In genomic region chr16:1192384-1193073, GRCh38 we compare ENCODE assay signal across 13 cellular contexts. TPM values are rescaled to one million over a fixed set of nuclear protein-coding genes. Genes with fewer than 3 reads are reported as not detected.
"Had no signal": no experiment of that assay in that cellular context is flagged by ENCODE, and none has a peak within 500 bp of the region (broad histone marks: within the 10 kb centered on the region; RNA-seq: fewer than 3 reads in every experiment).

No MANE protein-coding gene starts in this region.

- H3K4me3 ChIP-seq: ovary had no signal

- H3K27me3 ChIP-seq: brain microvascular endothelial cell, ovary had no signal

- H3K4me1 Mint-ChIP-seq: immature natural killer cell had no signal

- H3K27ac ChIP-seq: brain microvascular endothelial cell had no signal

- H3K36me3 ChIP-seq: brain microvascular endothelial cell, ovary had no signal

- H3K36me3 Mint-ChIP-seq: immature natural killer cell had no signal

- H3K27ac Mint-ChIP-seq: activated T-helper 2 cell treated with anti-CD3 and anti-CD28 coated beads, Interferon-gamma antibody, Interleukin-2, Interleukin-4, amounts not matched to agents 10 μg/mL and 5 μg/mL and 100 μg/mL, durations not matched to agents 14 hours and 24 hours and 36 hours; immature natural killer cell had no signal

- H3K9me3 Mint-ChIP-seq: activated T-helper 2 cell treated with anti-CD3 and anti-CD28 coated beads, Interferon-gamma antibody, Interleukin-2, Interleukin-4, amounts not matched to agents 10 μg/mL and 5 μg/mL and 100 μg/mL, durations not matched to agents 14 hours and 24 hours and 36 hours; immature natural killer cell had no signal

- H3K9me3 ChIP-seq: ovary had no signal

- H3K4me3 Mint-ChIP-seq: immature natural killer cell had no signal

- DNase-seq: activated naive CD4-positive, alpha-beta T cell treated with anti-CD3 and anti-CD28 coated beads, Interleukin-2, amount 50 U/mL, for 16 hours; brain microvascular endothelial cell; dermis blood vessel endothelial cell; glutamatergic neuron; immature natural killer cell; mesenchymal stem cell; ovary; T-helper 2 cell had no signal

RNA-seq across cellular contexts. Expression of gene TPSG1, which starts 32.5 kb away (rescaled TPM):
- total RNA-seq: activated T-helper 2 cell treated with anti-CD3 and anti-CD28 coated beads, Interferon-gamma antibody, Interleukin-2, Interleukin-4, amounts not matched to agents 10 μg/mL and 5 μg/mL and 100 μg/mL, durations not matched to agents 14 hours and 24 hours and 36 hours; dermis blood vessel endothelial cell; fibroblast of villous mesenchyme; renal cortical epithelial cell; skeletal muscle tissue had no signal
- polyA plus RNA-seq: immature natural killer cell, neural cell had no signal

RNA-seq across cellular contexts. Expression of gene TPSB2, which starts 37.5 kb away (rescaled TPM):
- total RNA-seq: activated T-helper 2 cell treated with anti-CD3 and anti-CD28 coated beads, Interferon-gamma antibody, Interleukin-2, Interleukin-4, amounts not matched to agents 10 μg/mL and 5 μg/mL and 100 μg/mL, durations not matched to agents 14 hours and 24 hours and 36 hours; dermis blood vessel endothelial cell; fibroblast of villous mesenchyme; renal cortical epithelial cell; skeletal muscle tissue had no signal
- polyA plus RNA-seq: immature natural killer cell, neural cell had no signal

RNA-seq across cellular contexts. Expression of gene TPSAB1, which starts 48.0 kb away (rescaled TPM):
- total RNA-seq: activated T-helper 2 cell treated with anti-CD3 and anti-CD28 coated beads, Interferon-gamma antibody, Interleukin-2, Interleukin-4, amounts not matched to agents 10 μg/mL and 5 μg/mL and 100 μg/mL, durations not matched to agents 14 hours and 24 hours and 36 hours; dermis blood vessel endothelial cell; fibroblast of villous mesenchyme; renal cortical epithelial cell had no signal
- polyA plus RNA-seq: immature natural killer cell, neural cell had no signal
